In genomic region chr2:162021659-162022058, GRCh38 we compare ENCODE assay signal across 1 cellular context.
TF ChIP-seq lines count a peak whose summit lies in the region.

No MANE protein-coding gene starts in this region.

TF ChIP-seq in HepG2, 621 proteins besides CTCF, POLR2A, EP300 and RAD21:
- TF ChIP-seq MTERF4 (CRISPR knock-in tag; IDR thresholded peaks at IDR 0.05), result no peak
- no peak for TF ChIP-seq TAF15 (IDR thresholded peaks at IDR 0.05; ENCODE audit: low read depth, low read length, poor library complexity, severe bottlenecking)
- TF ChIP-seq NFAT5 (CRISPR knock-in tag; IDR thresholded peaks at IDR 0.05), result no peak
- no peak for TF ChIP-seq PRMT3 (CRISPR knock-in tag; IDR thresholded peaks at IDR 0.05; ENCODE audit: borderline replicate concordance, low read depth)
- TF ChIP-seq GATA4 (IDR thresholded peaks at IDR 0.05; ENCODE audit: borderline replicate concordance, low read depth), result no peak
- TF ChIP-seq ZNF577 (CRISPR knock-in tag; IDR thresholded peaks at IDR 0.05; ENCODE audit: borderline replicate concordance, low read depth), result no peak
- TF ChIP-seq GABPB1 (CRISPR knock-in tag; IDR thresholded peaks at IDR 0.05), result no peak
- TF ChIP-seq ZNF816 (CRISPR knock-in tag; IDR thresholded peaks at IDR 0.05; ENCODE audit: borderline replicate concordance), result no peak
- no peak for TF ChIP-seq ZNF44 (CRISPR knock-in tag; IDR thresholded peaks at IDR 0.05)
- TF ChIP-seq THAP11 (CRISPR knock-in tag; IDR thresholded peaks at IDR 0.05), result no peak
- no peak for TF ChIP-seq ZNF234 (CRISPR knock-in tag; conservative IDR thresholded peaks at IDR 0.05)
- no peak for TF ChIP-seq GMEB1 (CRISPR knock-in tag; IDR thresholded peaks at IDR 0.05; ENCODE audit: borderline replicate concordance)
- no peak for TF ChIP-seq SP4 (CRISPR knock-in tag; IDR thresholded peaks at IDR 0.05)
- TF ChIP-seq ZSCAN9 (CRISPR knock-in tag; IDR thresholded peaks at IDR 0.05; ENCODE audit: borderline replicate concordance), result no peak
- TF ChIP-seq POLR2AphosphoS2 (IDR thresholded peaks at IDR 0.05; ENCODE audit: low read depth, low read length), result no peak
- no peak for TF ChIP-seq DPF2 (CRISPR knock-in tag; IDR thresholded peaks at IDR 0.05; ENCODE audit: borderline replicate concordance, low read depth)
- no peak for TF ChIP-seq ATAD3A (CRISPR knock-in tag; IDR thresholded peaks at IDR 0.05)
- no peak for TF ChIP-seq ZNF614 (CRISPR knock-in tag; IDR thresholded peaks at IDR 0.05; ENCODE audit: borderline replicate concordance)
- TF ChIP-seq NFYB (CRISPR knock-in tag; IDR thresholded peaks at IDR 0.05), result no peak
